Comparison of ENCODE assay signal across 11 cellular contexts in the genomic region with DNA sequence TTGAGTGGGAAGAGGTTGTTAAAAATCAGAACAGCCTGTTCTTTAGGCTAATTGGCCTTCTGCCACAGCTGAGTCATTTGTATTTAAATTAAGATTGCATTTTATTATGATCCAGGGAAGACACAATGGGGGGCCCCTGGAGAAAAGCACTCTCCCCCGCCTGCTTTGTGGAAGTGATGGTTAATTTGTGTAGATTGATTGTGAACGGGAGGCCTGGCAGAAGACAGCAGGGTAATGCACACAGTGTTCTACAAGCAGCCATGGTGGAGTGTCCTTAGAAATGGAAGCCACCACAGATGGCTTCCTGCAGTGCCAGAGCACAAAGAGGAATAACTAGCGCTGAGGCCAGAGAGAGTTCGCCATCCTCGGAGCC. TPM values are rescaled to one million over a fixed set of nuclear protein-coding genes. Genes with fewer than 3 reads are reported as not detected.
A peak's percentile ranks its signal among the peaks of the same experiment; 100 is the strongest.
DNase-seq lines count a peak whose midpoint lies in the region; ATAC-seq and TF ChIP-seq lines count a peak whose summit lies in the region.
"Had no signal": no experiment of that assay in that cellular context is flagged by ENCODE, and none has a peak within 500 bp of the region (broad histone marks: within the 10 kb centered on the region; RNA-seq: fewer than 3 reads in every experiment).

No MANE protein-coding gene starts in this region.

- H3K36me3 ChIP-seq in left ventricle myocardium inferior (no peaks in the 10 kb centered on the region), adipocyte (ENCODE audit: control insufficient read depth, insufficient read depth, low read length, severe bottlenecking) (no peaks in the 10 kb centered on the region), gastroesophageal sphincter (peaks cover 0 to 24% of the 10 kb centered on the region in 2 donors)

- DNase-seq in left ventricle myocardium inferior (no peak), Right ventricle myocardium inferior (ENCODE audit: missing footprints) (no peak), adipocyte (ENCODE audit: low read depth) (peak; percentile 80), progenitor cell of endocrine pancreas (ENCODE audit: low spot score, unreplicated experiment) (no peak), kidney tubule cell (ENCODE audit: low spot score) (no peak), H9 (no peak)
- no peak for DNase-seq in stimulated activated naive CD8-positive, alpha-beta T cell treated with anti-CD3 and anti-CD28 coated beads, Interleukin-15, amount 100 ng/mL, for 72 hours
- DNase-seq: T-helper 2 cell had no signal

- no peak overlapping the region for H2BK15ac ChIP-seq in H9 (ENCODE audit: low read depth, low read length)

- peaks cover 11% of the 10 kb centered on the region for H3K27me3 Mint-ChIP-seq in stimulated activated naive CD8-positive, alpha-beta T cell treated with anti-CD3 and anti-CD28 coated beads, Interleukin-15, amount 100 ng/mL, for 72 hours
- no peaks in the 10 kb centered on the region for H3K27me3 Mint-ChIP-seq in progenitor cell of endocrine pancreas
- H3K27me3 Mint-ChIP-seq in H9 (ENCODE audit: low read depth), result peaks cover 2% of the 10 kb centered on the region

- H3K4me1 ChIP-seq in left ventricle myocardium inferior (peaks cover 63% of the 10 kb centered on the region), adipocyte (ENCODE audit: control insufficient read depth, insufficient read depth, low read length) (peaks cover 25% of the 10 kb centered on the region), gastroesophageal sphincter (peaks cover 4 to 72% (median 22%) of the 10 kb centered on the region in 3 donors), H9 (ENCODE audit: insufficient read depth, low read length) (no peaks in the 10 kb centered on the region; the same call in 1 of the 2 replicates)

- H3K27me3 ChIP-seq in left ventricle myocardium inferior (ENCODE audit: low read depth), result no peaks in the 10 kb centered on the region
- no peaks in the 10 kb centered on the region for H3K27me3 ChIP-seq in adipocyte (replicated peaks; ENCODE audit: control insufficient read depth, insufficient read depth, low read length)
- no peaks in the 10 kb centered on the region for H3K27me3 ChIP-seq in gastroesophageal sphincter
- H3K27me3 ChIP-seq in H9 (ENCODE audit: insufficient read depth, low read length), result no peaks in the 10 kb centered on the region

- no peak overlapping the region for H3K4me3 Mint-ChIP-seq in stimulated activated naive CD8-positive, alpha-beta T cell treated with anti-CD3 and anti-CD28 coated beads, Interleukin-15, amount 100 ng/mL, for 72 hours
- H3K4me3 Mint-ChIP-seq in progenitor cell of endocrine pancreas (ENCODE audit: low read depth) (no peak overlapping the region), H9 (no peak overlapping the region; a peak in 2 of 5 replicates)

- H2BK120ac ChIP-seq in H9 (ENCODE audit: low read depth, low read length, poor library complexity, severe bottlenecking), result no peak overlapping the region

- H4K20me1 ChIP-seq in H9 (ENCODE audit: control insufficient read depth, insufficient read depth, insufficient read length), result no peaks in the 10 kb centered on the region

- TF ChIP-seq CTCF in left ventricle myocardium inferior (IDR thresholded peaks at IDR 0.05; ENCODE audit: borderline replicate concordance) (no peak), gastroesophageal sphincter (IDR thresholded peaks at IDR 0.05) (no peak), progenitor cell of endocrine pancreas (IDR thresholded peaks at IDR 0.05; ENCODE audit: unreplicated experiment) (no peak), H9 (conservative IDR thresholded peaks at IDR 0.05) (no peak)

- H3K27ac ChIP-seq in left ventricle myocardium inferior (replicated peaks) (peak overlapping the region; percentile 42), gastroesophageal sphincter (peak overlapping the region in 3 of 4 donors; percentile 84 to 97 (median 95)), H9 (ENCODE audit: insufficient read length, low read depth, low read length) (no peak overlapping the region)
- H3K27ac ChIP-seq: psoas muscle had no signal

- H3K9ac ChIP-seq in adipocyte (ENCODE audit: low read length), result peak overlapping the region; percentile 45
- H3K9ac ChIP-seq in H9 (ENCODE audit: extremely low read depth, insufficient read length, low read length), result no peak overlapping the region

- H3K56ac ChIP-seq in H9 (ENCODE audit: insufficient read length, low read depth, low read length), result no peak overlapping the region

- H3K9me3 ChIP-seq in left ventricle myocardium inferior (replicated peaks) (no peaks in the 10 kb centered on the region), adipocyte (ENCODE audit: control insufficient read depth, low read length) (no peaks in the 10 kb centered on the region), gastroesophageal sphincter (no peaks in the 10 kb centered on the region), H9 (ENCODE audit: control insufficient read depth, low read depth, low read length) (no peaks in the 10 kb centered on the region)
- H3K9me3 ChIP-seq: psoas muscle had no signal

- H3K23ac ChIP-seq in H9 (ENCODE audit: insufficient read length, low read depth, low read length), result no peak overlapping the region

- H2BK20ac ChIP-seq in H9 (ENCODE audit: low read depth, low read length, poor library complexity, severe bottlenecking), result no peak overlapping the region

- H3K4me3 ChIP-seq in left ventricle myocardium inferior (no peak overlapping the region), adipocyte (ENCODE audit: low read length) (no peak overlapping the region), gastroesophageal sphincter (no peak overlapping the region)
- H3K4me3 ChIP-seq: psoas muscle had no signal

- no peaks in the 10 kb centered on the region for H3K23me2 ChIP-seq in H9 (ENCODE audit: insufficient read length, low read depth, low read length, poor library complexity, severe bottlenecking)

- H3K79me2 ChIP-seq in H9 (ENCODE audit: insufficient read depth, low read length), result no peaks in the 10 kb centered on the region

- WGBS in gastroesophageal sphincter (ENCODE audit: low coverage in 1 of 2), 2 donors, result 82 to 88% methylated on average over 3 to 5 of the region's 5 CpGs
- WGBS in H9 (ENCODE audit: extremely low coverage, insufficient read length, low lambda C conversion rate), result no CpG with 5 or more reads among the region's 5 CpGs

- no peak overlapping the region for H2BK12ac ChIP-seq in H9 (ENCODE audit: insufficient read length, low read depth, low read length)

- H3K4me1 Mint-ChIP-seq in stimulated activated naive CD8-positive, alpha-beta T cell treated with anti-CD3 and anti-CD28 coated beads, Interleukin-15, amount 100 ng/mL, for 72 hours, result peaks cover 2% of the 10 kb centered on the region
- H3K4me1 Mint-ChIP-seq in progenitor cell of endocrine pancreas (ENCODE audit: low read depth) (peaks cover 5% of the 10 kb centered on the region), H9 (peaks cover 8 to 9% of the 10 kb centered on the region in 2 experiments)

- no peak overlapping the region for H4K91ac ChIP-seq in H9 (ENCODE audit: insufficient read length, low read depth, low read length)

- H4K8ac ChIP-seq in H9 (replicated peaks; ENCODE audit: insufficient read length, low read depth, low read length), result no peak overlapping the region

- no peaks in the 10 kb centered on the region for H3K79me1 ChIP-seq in H9 (ENCODE audit: insufficient read depth, low read depth, low read length, poor library complexity, severe bottlenecking)

- no peak overlapping the region for H3K14ac ChIP-seq in H9 (ENCODE audit: insufficient read depth, low read length)

- no peak overlapping the region for H2AK5ac ChIP-seq in H9 (ENCODE audit: insufficient read length, low read length)

- no peak overlapping the region for H2BK5ac ChIP-seq in H9 (ENCODE audit: insufficient read length, low read length)

- peaks cover 15% of the 10 kb centered on the region for H3K36me3 Mint-ChIP-seq in progenitor cell of endocrine pancreas (ENCODE audit: insufficient read depth)
- no peaks in the 10 kb centered on the region for H3K36me3 Mint-ChIP-seq in H9 (ENCODE audit: insufficient read depth in 1 of 3, low read depth in 3 of 3)

- H3K4me2 ChIP-seq in H9 (ENCODE audit: insufficient read depth, insufficient read length, low read length), result no peak overlapping the region

- TF ChIP-seq POLR2A in gastroesophageal sphincter (IDR thresholded peaks at IDR 0.05), result no peak

- intact Hi-C loops in left ventricle myocardium inferior (cut with micrococcal nuclease) (no loop called here), Right ventricle myocardium inferior (cut with DNase I) (no loop called here)

- no peak overlapping the region for H3K18ac ChIP-seq in H9 (ENCODE audit: insufficient read length, low read depth, low read length)

- H3T11ph ChIP-seq in H9 (ENCODE audit: low read length), result no peak overlapping the region

- no peak overlapping the region for H2AFZ ChIP-seq in H9 (ENCODE audit: low read length)

- H4K5ac ChIP-seq in H9 (ENCODE audit: insufficient read length, low read depth, low read length), result no peak overlapping the region

- no peaks in the 10 kb centered on the region for H3K9me3 Mint-ChIP-seq in stimulated activated naive CD8-positive, alpha-beta T cell treated with anti-CD3 and anti-CD28 coated beads, Interleukin-15, amount 100 ng/mL, for 72 hours
- H3K9me3 Mint-ChIP-seq in progenitor cell of endocrine pancreas (ENCODE audit: low read depth), result no peaks in the 10 kb centered on the region
- H3K9me3 Mint-ChIP-seq in H9, result no peaks in the 10 kb centered on the region

- H3K4ac ChIP-seq in H9 (ENCODE audit: low read depth, low read length), result no peak overlapping the region

- H3K27ac Mint-ChIP-seq in stimulated activated naive CD8-positive, alpha-beta T cell treated with anti-CD3 and anti-CD28 coated beads, Interleukin-15, amount 100 ng/mL, for 72 hours, result no peak overlapping the region
- no peak overlapping the region for H3K27ac Mint-ChIP-seq in progenitor cell of endocrine pancreas
- peak overlapping the region in 1 of 3 experiments; percentile 6; a peak in 1 of 7 replicates for H3K27ac Mint-ChIP-seq in H9

- ATAC-seq in Right ventricle myocardium inferior (no peak), gastroesophageal sphincter (no peak)
- no peak for ATAC-seq in stimulated activated naive CD8-positive, alpha-beta T cell treated with anti-CD3 and anti-CD28 coated beads, Interleukin-15, amount 100 ng/mL, for 72 hours

- TF ChIP-seq EP300 in gastroesophageal sphincter (IDR thresholded peaks at IDR 0.05), result no peak

RNA-seq across cellular contexts. Expression of gene RAMP1, which starts 19.6 kb away (rescaled TPM):
- total RNA-seq in left ventricle myocardium inferior (168 TPM), Right ventricle myocardium inferior (139 TPM), gastroesophageal sphincter (100 to 1,000 TPM; 213 to 355 (median 286) TPM), progenitor cell of endocrine pancreas (90.1 and 105 TPM in 2 replicates), H9 (2021) (0.63 and 0.75 TPM in 2 replicates)
- total RNA-seq: lung microvascular endothelial cell had no signal

Comparison
In these comparisons a context has a peak if more than half of its experiments do, and no peak if none do; other contexts are left out.
1. RNA of gene RAMP1, which starts 19.6 kb away (total RNA-seq): 213 to 355 TPM in gastroesophageal sphincter, 168 TPM in left ventricle myocardium inferior (single experiment), 139 TPM in Right ventricle myocardium inferior (single experiment) and 90.1 to 105 TPM in progenitor cell of endocrine pancreas; 0.63 to 0.75 TPM in H9; every median in the first group is over 10 times any median in the second.